ENCODE assay signal across 11 cellular contexts in the genomic region with DNA sequence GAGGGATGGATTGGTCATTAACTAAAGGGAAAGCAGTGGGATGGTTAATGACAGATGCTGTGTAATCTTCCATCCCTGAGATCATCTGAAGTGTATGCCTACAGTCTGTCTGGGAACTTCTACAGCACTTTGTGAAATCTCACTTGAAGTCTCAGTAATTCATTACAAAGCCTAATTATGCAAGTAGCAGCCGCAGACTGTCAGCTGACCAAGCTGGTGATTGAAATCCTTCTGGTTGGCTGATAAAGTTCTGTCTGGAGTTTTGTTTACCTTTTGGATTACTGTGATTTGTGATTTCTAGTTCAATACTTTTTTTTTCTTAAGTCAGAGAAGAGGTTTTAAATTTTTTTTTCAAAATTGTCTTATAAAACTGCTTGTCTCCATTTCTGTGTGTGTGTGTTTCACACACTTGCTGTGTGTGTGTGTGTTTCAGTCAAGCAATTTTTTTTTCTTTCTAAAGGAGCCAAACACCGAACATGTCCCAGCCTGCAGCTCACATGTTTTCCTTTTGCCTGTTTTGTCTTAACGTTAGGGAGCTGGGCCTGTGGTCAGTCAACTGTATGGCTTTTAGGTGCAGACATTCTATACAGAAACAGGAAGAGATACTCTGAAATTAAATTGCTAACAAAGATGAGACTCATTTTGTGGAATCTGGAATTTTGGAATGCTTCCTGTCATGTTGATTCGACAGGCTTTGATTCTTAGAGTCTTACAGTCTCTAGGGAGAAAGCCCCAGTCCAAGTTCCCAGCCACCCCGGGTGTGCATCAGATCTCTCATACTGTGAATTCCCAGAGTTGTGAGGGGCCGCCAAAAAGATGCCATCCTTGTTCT. TPM values are rescaled to one million over a fixed set of nuclear protein-coding genes. Genes with fewer than 3 reads are reported as not detected.
DNase-seq lines count a peak whose midpoint lies in the region; TF ChIP-seq lines count a peak whose summit lies in the region.
"Had no signal": no experiment of that assay in that cellular context is flagged by ENCODE, and none has a peak within 500 bp of the region (broad histone marks: within the 10 kb centered on the region; RNA-seq: fewer than 3 reads in every experiment).

No MANE protein-coding gene starts in this region.

- intact Hi-C loops in PC-9 (cut with micrococcal nuclease; ENCODE audit: unreplicated experiment): no loop called here

- H3K27ac ChIP-seq in PC-9: no peak overlapping the region

- DNase-seq in DMS153 treated with DMSO at 0.1 percent for 48 hours (lab: John Stamatoyannopoulos, UW; ENCODE audit: unreplicated experiment) (peak; percentile 64), NCI-H345 (lab: John Stamatoyannopoulos, UW) (peak; percentile 43), ecto neural progenitor cell (ENCODE audit: low spot score) (peak; percentile 55), T-helper 9 cell (no peak), PC-9 (no peak), germinal center (ENCODE audit: low spot score) (no peak), GM13977 (ENCODE audit: low spot score) (no peak)
- DNase-seq: DND-41, naive B cell, NCI-H1048 had no signal

- peaks cover 2% of the 10 kb centered on the region for H3F3A ChIP-seq in PC-9 (ENCODE audit: insufficient read depth, low read depth)

- H3K36me3 ChIP-seq in neuron (ENCODE audit: insufficient read depth, low read length) (no peaks in the 10 kb centered on the region), PC-9 (ENCODE audit: low read depth) (no peaks in the 10 kb centered on the region)

- H3K4me1 ChIP-seq in neuron (ENCODE audit: insufficient read depth, low read length): peaks cover 15% of the 10 kb centered on the region
- peaks cover 9% of the 10 kb centered on the region for H3K4me1 ChIP-seq in PC-9 (replicated peaks; ENCODE audit: insufficient read depth)

- CTCF ChIA-PET in PC-9 (lab: Charles Lee): no interaction called here

- no peak for TF ChIP-seq CTCF in PC-9 (conservative IDR thresholded peaks at IDR 0.05)
- no peak for TF ChIP-seq CTCF in GM13977 (IDR thresholded peaks at IDR 0.05; ENCODE audit: extremely low read depth, insufficient read depth, missing control alignments)

- in situ Hi-C loops in GM13977 (cut with MboI; ENCODE audit: low pct_unique_long_range_greater_than_20kb, low sequenced_read_pairs, unreplicated experiment): no loop called here

- H2AFZ ChIP-seq in neuron (ENCODE audit: low read depth, low read length): peak overlapping the region; percentile 69
- H2AFZ ChIP-seq in PC-9: no peak overlapping the region

- no peaks in the 10 kb centered on the region for H4K20me1 ChIP-seq in PC-9 (ENCODE audit: insufficient read depth)

- POLR2A ChIA-PET in PC-9 (lab: Charles Lee; ENCODE audit: unreplicated experiment): interaction anchor here (0.5 to 0.6 kb wide), 2 partner anchors 31 to 1565 kb away, joined by 3 to 7 read pairs; no protein-coding TSS in a partner anchor

- no peaks in the 10 kb centered on the region for H3K79me2 ChIP-seq in PC-9 (ENCODE audit: low read depth)

- H3K9me3 ChIP-seq in neuron (ENCODE audit: low read length) (no peaks in the 10 kb centered on the region), PC-9 (ENCODE audit: insufficient read depth, low read depth) (no peaks in the 10 kb centered on the region)

- BruUV-seq in PC-9 (replicated peaks; lab: Mats Ljungman, UMichigan): no TSS peak

- H3K4me3 ChIP-seq in neuron (ENCODE audit: low read length) (peak overlapping the region; percentile 36), PC-9 (no peak overlapping the region)

- H3K27me3 ChIP-seq in neuron (ENCODE audit: insufficient read depth, low read length) (no peaks in the 10 kb centered on the region), PC-9 (ENCODE audit: insufficient read depth, low read depth) (no peaks in the 10 kb centered on the region)

- no peak overlapping the region for H3K4me2 ChIP-seq in PC-9

- H3K9me2 ChIP-seq in PC-9 (ENCODE audit: insufficient read depth): no peaks in the 10 kb centered on the region

RNA-seq across cellular contexts. Expression of a gene that starts 28.5 kb away (rescaled TPM):
- total RNA-seq in PC-9 (2021): 4.5 and 5.2 TPM in 2 replicates

Comparison
In these comparisons a context has a peak if more than half of its experiments do, and no peak if none do; other contexts are left out.
1. DNase-seq: peak in DMS153 treated with DMSO at 0.1 percent for 48 hours (single experiment), NCI-H345 (single experiment) and ecto neural progenitor cell (single experiment); none in T-helper 9 cell (single experiment), PC-9 (0 of 2), germinal center (single experiment) and GM13977 (single experiment).